Comparison of ENCODE assay signal across 8 cellular contexts in genomic region chr12:27383429-27384260, GRCh38. TPM values are rescaled to one million over a fixed set of nuclear protein-coding genes. Genes with fewer than 3 reads are reported as not detected.
DNase-seq lines count a peak whose midpoint lies in the region; ATAC-seq and TF ChIP-seq lines count a peak whose summit lies in the region.

No MANE protein-coding gene starts in this region.

- peak; percentile 93 for TF ChIP-seq CTCF in fibroblast of villous mesenchyme (IDR thresholded peaks at IDR 0.05; ENCODE audit: insufficient read depth, low read depth, low read length)
- peak; percentile 81 for TF ChIP-seq CTCF in osteocyte (IDR thresholded peaks at IDR 0.05)
- TF ChIP-seq CTCF in thoracic aorta (IDR thresholded peaks at IDR 0.05), result peak; percentile 85

- no peaks in the 10 kb centered on the region for H3K9me3 Mint-ChIP-seq in osteocyte (ENCODE audit: unreplicated experiment)

- ATAC-seq in GM19025 (IDR thresholded peaks at IDR 0.05; ENCODE audit: low read depth, unreplicated experiment) (peak; percentile 60), thoracic aorta (ENCODE audit: insufficient number of reproducible peaks, low FRiP score, low read depth) (peak; percentile 81)

- H3K36me3 Mint-ChIP-seq in osteocyte (ENCODE audit: unreplicated experiment), result no peaks in the 10 kb centered on the region

- no peaks in the 10 kb centered on the region for H3K4me1 ChIP-seq in thoracic aorta (ENCODE audit: control insufficient read depth in 1 of 2, low read depth in 2 of 2)

- H3K4me3 ChIP-seq in fibroblast of villous mesenchyme (ENCODE audit: low read depth, low read length) (no peak overlapping the region), thoracic aorta (no peak overlapping the region)

- DNase-seq in AG08395 (ENCODE audit: low spot score) (peak; percentile 86), Kasumi-1 (lab: John Stamatoyannopoulos, UW) (peak; percentile 61 to 81), RPMI7951 (ENCODE audit: low read depth) (peak; percentile 77), activated T-helper 1 cell treated with Interleukin-2 at 50 U/mL for 16 hours (ENCODE audit: low read depth) (peak; percentile 35), fibroblast of villous mesenchyme (ENCODE audit: low read depth) (peak; percentile 86), osteocyte (ENCODE audit: extremely low spot score, unreplicated experiment) (peak; percentile 89), thoracic aorta (ENCODE audit: low spot score) (peak; percentile 55)

- H3K27ac ChIP-seq in thoracic aorta, result no peak overlapping the region

- no peak overlapping the region for H3K4me3 Mint-ChIP-seq in osteocyte (ENCODE audit: unreplicated experiment)

- H3K36me3 ChIP-seq in thoracic aorta, result no peaks in the 10 kb centered on the region

- H3K27me3 ChIP-seq in thoracic aorta (replicated peaks; ENCODE audit: insufficient read depth), result no peaks in the 10 kb centered on the region

- H3K4me1 Mint-ChIP-seq in osteocyte (ENCODE audit: unreplicated experiment), result no peaks in the 10 kb centered on the region

- H3K9me3 ChIP-seq in thoracic aorta, result no peaks in the 10 kb centered on the region

- H3K27me3 Mint-ChIP-seq in osteocyte (ENCODE audit: unreplicated experiment), result no peaks in the 10 kb centered on the region

- no peak overlapping the region for H3K27ac Mint-ChIP-seq in osteocyte (ENCODE audit: unreplicated experiment)

RNA-seq across cellular contexts. Expression of gene BMAL2, which starts 51.0 kb away (rescaled TPM):
- 26.1 and 30.2 TPM in 2 replicates for total RNA-seq in RPMI7951 (2014; rRNA removed; shearing (Covaris generic))
- total RNA-seq in fibroblast of villous mesenchyme (20.0 and 21.6 TPM in 2 replicates), osteocyte (5.5 and 6.4 TPM in 2 replicates), thoracic aorta (10 to 100 TPM in 1 of 2 donors, 1 to 10 TPM in 1; 5.8 to 11.1 TPM)

Comparison
In these comparisons a context has a peak if more than half of its experiments do, and no peak if none do; other contexts are left out.
1. DNase-seq: peak in every context shown above with its lines; median percentile 89 in osteocyte; 86 in AG08395; 86 in fibroblast of villous mesenchyme; 77 in RPMI7951; 71 in Kasumi-1; 55 in thoracic aorta; 35 in activated T-helper 1 cell treated with Interleukin-2 at 50 U/mL for 16 hours.